13 cellular contexts compared by ENCODE assay signal in genomic region chr7:85068796-85069195, GRCh38.
DNase-seq lines count a peak whose midpoint lies in the region; ATAC-seq, FAIRE-seq and TF ChIP-seq lines count a peak whose summit lies in the region.
"Had no signal": no experiment of that assay in that cellular context is flagged by ENCODE, and none has a peak within 500 bp of the region (broad histone marks: within the 10 kb centered on the region; RNA-seq: fewer than 3 reads in every experiment).

No MANE protein-coding gene starts in this region.

- no peak overlapping the region for H2AFZ ChIP-seq in mammary epithelial cell (ENCODE audit: low read depth, low read length)

- H3K9me3 ChIP-seq in mammary epithelial cell (replicated peaks; ENCODE audit: insufficient read depth, low read length) = no peaks in the 10 kb centered on the region

- H3K27me3 ChIP-seq in mammary epithelial cell (ENCODE audit: insufficient read depth, low read length) = no peaks in the 10 kb centered on the region

- no peak for FAIRE-seq in HTR-8/SVneo (lab: Jason Lieb, UNC)
- FAIRE-seq: endometrium had no signal

- WGBS in mammary epithelial cell (ENCODE audit: low coverage, missing lambda C conversion rate) = 100% methylated on average over 1 of the region's 1 CpG

- H4K20me1 ChIP-seq in mammary epithelial cell (ENCODE audit: insufficient read depth, low read length) = no peaks in the 10 kb centered on the region

- no peak for TF ChIP-seq CTCF in AG10803 (conservative IDR thresholded peaks at IDR 0.05; ENCODE audit: low read length)
- TF ChIP-seq CTCF in mammary epithelial cell (conservative IDR thresholded peaks at IDR 0.05 in 1 of 2, IDR thresholded peaks at IDR 0.05 in 1 of 2; ENCODE audit: extremely low read depth in 1 of 2, insufficient read depth in 1 of 2, low read depth in 1 of 2, low read length in 2 of 2) = no peak

- intact Hi-C loops in mammary epithelial cell (cut with micrococcal nuclease) (no loop called here), posterior cingulate gyrus (cut with DNase I) (no loop called here)

- H3K9ac ChIP-seq in mammary epithelial cell (ENCODE audit: insufficient read depth, low read length) = no peak overlapping the region

- H3K27ac ChIP-seq in mammary epithelial cell (ENCODE audit: insufficient read depth, low read depth, low read length) = no peak overlapping the region
- H3K27ac ChIP-seq: C4-2B had no signal

- TF ChIP-seq POLR2A in GM18505 (IDR thresholded peaks at IDR 0.05; ENCODE audit: borderline replicate concordance, extremely low read depth, insufficient read depth, insufficient read length) = no peak

- no TSS peak for BruUV-seq in mammary epithelial cell (replicated peaks; lab: Mats Ljungman, UMichigan)

- CTCF ChIA-PET in mammary epithelial cell (lab: Charles Lee; ENCODE audit: low non-redundant PET) = no interaction called here

- in situ Hi-C loops in mammary epithelial cell (cut with MboI; ENCODE audit: low sequenced_read_pairs in 2 of 2) = no loop called here

- DNase-seq in AG10803 (ENCODE audit: low read depth) (peak; percentile 73), HTR-8/SVneo (ENCODE audit: insufficient read length, low spot score) (peak; percentile 0), mammary epithelial cell (peak; percentile 57), kidney glomerular epithelial cell (lab: John Stamatoyannopoulos, UW) (peak; percentile 37), posterior cingulate gyrus (no peak)
- DNase-seq in NK-92 treated with Interleukin-12 subunit alpha and Interleukin-12 subunit beta, amount 100 ng/mL, for 24 hours (lab: John Stamatoyannopoulos, UW) = no peak
- DNase-seq in activated T-cell treated with anti-CD3 and anti-CD28 coated beads, Interleukin-2, amount 50 U/mL, for 48 hours = no peak
- DNase-seq: activated CD8-positive, alpha-beta memory T cell treated with anti-CD3 and anti-CD28 coated beads, Interleukin-2, amount 50 U/mL, for 48 hours; natural killer cell; NCI-H2107 had no signal

- ATAC-seq in GM18505 (IDR thresholded peaks at IDR 0.05; ENCODE audit: unreplicated experiment) = no peak
- ATAC-seq: natural killer cell had no signal

- peaks cover 6% of the 10 kb centered on the region for H3K4me1 ChIP-seq in mammary epithelial cell (ENCODE audit: insufficient read depth, low read length)

- H3K36me3 ChIP-seq in mammary epithelial cell (ENCODE audit: insufficient read depth, low read length) = no peaks in the 10 kb centered on the region

- H3K4me3 ChIP-seq in AG10803 (ENCODE audit: low read length) (no peak overlapping the region), mammary epithelial cell (replicated peaks in 1 of 3; ENCODE audit: insufficient read depth in 1 of 3, low read depth in 2 of 3, low read length in 3 of 3) (no peak overlapping the region)

- H3K4me2 ChIP-seq in mammary epithelial cell (ENCODE audit: insufficient read depth, low read depth, low read length) = no peak overlapping the region

- H3K79me2 ChIP-seq in mammary epithelial cell (ENCODE audit: insufficient read depth, low read length) = no peaks in the 10 kb centered on the region

- dilution Hi-C loops in mammary epithelial cell (cut with HindIII; ENCODE audit: low sequenced_read_pairs) = no loop called here

Comparison
In these comparisons a context has a peak if more than half of its experiments do, and no peak if none do; other contexts are left out.
1. DNase-seq: peak in AG10803 (single experiment), HTR-8/SVneo (single experiment), mammary epithelial cell (single experiment) and kidney glomerular epithelial cell (single experiment); none in NK-92 treated with Interleukin-12 subunit alpha and Interleukin-12 subunit beta, amount 100 ng/mL, for 24 hours (single experiment), activated T-cell treated with anti-CD3 and anti-CD28 coated beads, Interleukin-2, amount 50 U/mL, for 48 hours (0 of 2) and posterior cingulate gyrus (0 of 10).